30 cellular contexts compared by ENCODE assay signal in the genomic region with DNA sequence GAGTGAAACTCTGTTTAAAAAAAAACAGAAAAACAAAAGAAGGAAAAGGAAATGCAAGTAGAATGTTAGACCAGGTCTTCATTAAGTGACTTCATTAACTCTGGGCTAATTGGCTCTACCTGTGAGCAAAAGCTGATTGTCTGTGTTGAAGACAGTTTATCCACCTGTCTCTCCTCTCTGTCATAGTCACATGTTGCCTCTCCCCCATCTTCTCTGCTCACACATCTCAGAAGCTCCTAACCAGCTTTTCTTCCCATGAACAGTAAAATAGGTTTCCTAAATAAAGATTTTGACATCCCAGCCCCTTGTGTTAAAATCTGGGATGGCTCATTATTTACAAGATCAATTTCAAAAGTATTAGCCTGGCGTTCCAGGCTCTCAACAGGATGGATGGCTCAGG.
"Had no signal": no experiment of that assay in that cellular context is flagged by ENCODE, and none has a peak within 500 bp of the region (broad histone marks: within the 10 kb centered on the region; RNA-seq: fewer than 3 reads in every experiment).

No MANE protein-coding gene starts in this region.

- H3K9me3 ChIP-seq: gastrocnemius medialis, heart left ventricle had no signal

- H3K27ac ChIP-seq: brain microvascular endothelial cell, epithelial cell of prostate, foreskin keratinocyte, gastrocnemius medialis, heart left ventricle, WERI-Rb-1 had no signal

- H3K4me1 ChIP-seq: foreskin keratinocyte, gastrocnemius medialis had no signal

- H3K9me3 Mint-ChIP-seq: activated B cell treated with CpG ODN at 0.5 μM for 24 hours; activated CD4-positive, alpha-beta memory T cell treated with anti-CD3 and anti-CD28 coated beads for 36 hours; activated T-cell treated with anti-CD3 and anti-CD28 coated beads, Interleukin-2, amount 50 U/mL, for 24 hours; activated T-cell treated with anti-CD3 and anti-CD28 coated beads, Interleukin-2, amount 50 U/mL, for 72 hours; T-helper 2 cell treated with Interferon-gamma antibody and Interleukin-4, amounts not matched to agents 5 μg/mL and 100 μg/mL, for 36 hours had no signal

- H3K4me3 ChIP-seq: gastrocnemius medialis, heart left ventricle had no signal

- H3K27me3 ChIP-seq: brain microvascular endothelial cell, foreskin keratinocyte, gastrocnemius medialis, heart left ventricle had no signal

- H3K4me3 Mint-ChIP-seq: activated B cell treated with CpG ODN at 0.5 μM for 24 hours; activated CD4-positive, alpha-beta memory T cell treated with anti-CD3 and anti-CD28 coated beads for 36 hours; activated naive CD8-positive, alpha-beta T cell; activated T-cell treated with anti-CD3 and anti-CD28 coated beads, Interleukin-2, amount 50 U/mL, for 24 hours; activated T-cell treated with anti-CD3 and anti-CD28 coated beads, Interleukin-2, amount 50 U/mL, for 72 hours; T-helper 17 cell; T-helper 2 cell treated with Interferon-gamma antibody and Interleukin-4, amounts not matched to agents 5 μg/mL and 100 μg/mL, for 36 hours had no signal

- H3K4me1 Mint-ChIP-seq: activated B cell treated with CpG ODN at 0.5 μM for 24 hours, T-helper 17 cell had no signal

- ATAC-seq: activated CD4-positive, CD25-positive, alpha-beta regulatory T cell treated with anti-CD3 and anti-CD28 coated beads, Interleukin-2, amount 50 U/mL, for 24 hours; activated T-cell treated with anti-CD3 and anti-CD28 coated beads, Interleukin-2, amount 50 U/mL, for 72 hours; foreskin keratinocyte; gastrocnemius medialis; heart left ventricle; T-helper 17 cell had no signal

- H3K36me3 Mint-ChIP-seq: activated CD4-positive, alpha-beta memory T cell treated with anti-CD3 and anti-CD28 coated beads for 36 hours; activated naive CD8-positive, alpha-beta T cell had no signal

- H3K27ac Mint-ChIP-seq: activated B cell treated with CpG ODN at 0.5 μM for 24 hours; activated CD4-positive, alpha-beta memory T cell treated with anti-CD3 and anti-CD28 coated beads for 36 hours; activated naive CD8-positive, alpha-beta T cell; activated T-cell treated with anti-CD3 and anti-CD28 coated beads, Interleukin-2, amount 50 U/mL, for 24 hours; activated T-cell treated with anti-CD3 and anti-CD28 coated beads, Interleukin-2, amount 50 U/mL, for 72 hours; T-helper 17 cell; T-helper 2 cell treated with Interferon-gamma antibody and Interleukin-4, amounts not matched to agents 5 μg/mL and 100 μg/mL, for 36 hours had no signal

- H3K36me3 ChIP-seq: brain microvascular endothelial cell, gastrocnemius medialis, heart left ventricle, WERI-Rb-1 had no signal

- DNase-seq: activated B cell treated with CpG ODN at 0.5 μM for 24 hours; activated CD4-positive, alpha-beta memory T cell treated with anti-CD3 and anti-CD28 coated beads for 36 hours; activated CD4-positive, alpha-beta T cell treated with anti-CD3 and anti-CD28 coated beads for 48 hours; activated CD4-positive, alpha-beta T cell treated with anti-CD3 and anti-CD28 coated beads, Interleukin-2, amount 50 U/mL, for 1 hour; activated CD8-positive, alpha-beta memory T cell treated with anti-CD3 and anti-CD28 coated beads, Interleukin-2, amount 50 U/mL, for 48 hours; activated effector memory CD4-positive, alpha-beta T cell treated with Interleukin-2 at 50 U/mL for 16 hours; activated gamma-delta T cell treated with Interleukin-2 at 50 U/mL for 16 hours; activated naive CD4-positive, alpha-beta T cell treated with anti-CD3 and anti-CD28 coated beads, Interleukin-2, amount 50 U/mL, for 16 hours; activated naive CD4-positive, alpha-beta T cell treated with Interleukin-2 at 50 U/mL for 16 hours; activated T-cell treated with anti-CD3 and anti-CD28 coated beads for 4 hours; activated T-cell treated with anti-CD3 and anti-CD28 coated beads, Interleukin-2, amount 50 U/mL, for 24 hours; activated T-cell treated with anti-CD3 and anti-CD28 coated beads, Interleukin-2, amount 50 U/mL, for 72 hours; amniotic stem cell; anterior cingulate cortex; brain microvascular endothelial cell; caudate nucleus; cortex of kidney; effector CD8-positive, alpha-beta T cell; foreskin keratinocyte; gastrocnemius medialis; glutamatergic neuron; heart left ventricle; T-helper 1 cell; T-helper 17 cell; T1000 had no signal

- H3K27me3 Mint-ChIP-seq: activated B cell treated with CpG ODN at 0.5 μM for 24 hours, T-helper 17 cell had no signal
